In the genomic region with DNA sequence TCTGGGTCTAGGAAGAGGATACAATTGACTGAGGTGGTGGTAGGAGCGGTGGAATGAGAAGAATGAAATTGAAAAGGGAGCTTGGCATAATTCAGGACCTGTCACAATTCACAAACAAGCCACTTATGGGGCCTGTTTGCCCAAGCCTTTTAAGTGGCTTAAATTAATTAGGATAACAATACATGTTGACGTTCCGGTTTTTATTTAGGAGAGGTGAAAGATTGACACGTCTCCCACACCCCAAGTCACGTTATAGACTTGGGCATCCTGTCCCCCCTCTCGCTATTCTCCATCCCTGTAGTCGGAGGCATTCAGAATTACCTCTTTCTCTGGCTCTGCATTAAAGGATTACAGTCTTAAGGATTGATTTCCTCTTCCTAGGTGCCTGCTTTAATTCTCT, we compare ENCODE assay signal across 9 cellular contexts. TPM values are rescaled to one million over a fixed set of nuclear protein-coding genes. Genes with fewer than 3 reads are reported as not detected.
A peak's percentile ranks its signal among the peaks of the same experiment; 100 is the strongest.
DNase-seq lines count a peak whose midpoint lies in the region; ATAC-seq and TF ChIP-seq lines count a peak whose summit lies in the region.
"Had no signal": no experiment of that assay in that cellular context is flagged by ENCODE, and none has a peak within 500 bp of the region (broad histone marks: within the 10 kb centered on the region; RNA-seq: fewer than 3 reads in every experiment).

No MANE protein-coding gene starts in this region.

- ATAC-seq in activated naive CD8-positive, alpha-beta T cell treated with anti-CD3 and anti-CD28 coated beads, Interleukin-2, amount 50 U/mL, for 24 hours = no peak
- ATAC-seq in memory B cell (ENCODE audit: low read depth) (no peak), GM18517 (IDR thresholded peaks at IDR 0.05; ENCODE audit: unreplicated experiment) (no peak)

- H3K36me3 Mint-ChIP-seq in activated naive CD4-positive, alpha-beta T cell treated with anti-CD3 and anti-CD28 coated beads, Interleukin-2, amount 50 U/mL, for 24 hours = peaks cover 5% of the 10 kb centered on the region
- H3K36me3 Mint-ChIP-seq in activated naive CD8-positive, alpha-beta T cell treated with anti-CD3 and anti-CD28 coated beads, Interleukin-2, amount 50 U/mL, for 24 hours (ENCODE audit: low read depth) = no peaks in the 10 kb centered on the region
- H3K36me3 Mint-ChIP-seq in memory B cell = peaks cover 13% of the 10 kb centered on the region
- H3K36me3 Mint-ChIP-seq in type B pancreatic cell = peaks cover 5% of the 10 kb centered on the region

- DNase-seq in activated naive CD4-positive, alpha-beta T cell treated with Interleukin-2 at 50 U/mL for 16 hours = no peak
- no peak for DNase-seq in activated naive CD8-positive, alpha-beta T cell treated with anti-CD3 and anti-CD28 coated beads, Interleukin-2, amount 50 U/mL, for 24 hours
- DNase-seq in memory B cell (ENCODE audit: low spot score in 2 of 2) = no peak
- DNase-seq in type B pancreatic cell (ENCODE audit: extremely low spot score, unreplicated experiment) = no peak
- no peak for DNase-seq in stimulated activated CD4-positive, alpha-beta T cell treated with anti-CD3 and anti-CD28 coated beads, Interleukin-1b, Interleukin-23, amount 100 ng/mL, for 48 hours
- no peak for DNase-seq in Ammon's horn (ENCODE audit: low spot score)

- no peaks in the 10 kb centered on the region for H3K27me3 Mint-ChIP-seq in activated naive CD4-positive, alpha-beta T cell treated with anti-CD3 and anti-CD28 coated beads, Interleukin-2, amount 50 U/mL, for 24 hours
- H3K27me3 Mint-ChIP-seq in activated naive CD8-positive, alpha-beta T cell treated with anti-CD3 and anti-CD28 coated beads, Interleukin-2, amount 50 U/mL, for 24 hours = peaks cover 6% of the 10 kb centered on the region
- no peaks in the 10 kb centered on the region for H3K27me3 Mint-ChIP-seq in memory B cell
- peaks cover 15% of the 10 kb centered on the region for H3K27me3 Mint-ChIP-seq in type B pancreatic cell

- peak overlapping the region; percentile 96 for H3K27ac Mint-ChIP-seq in activated naive CD4-positive, alpha-beta T cell treated with anti-CD3 and anti-CD28 coated beads, Interleukin-2, amount 50 U/mL, for 24 hours
- peak overlapping the region; percentile 81 for H3K27ac Mint-ChIP-seq in activated naive CD8-positive, alpha-beta T cell treated with anti-CD3 and anti-CD28 coated beads, Interleukin-2, amount 50 U/mL, for 24 hours
- peak overlapping the region; percentile 73 for H3K27ac Mint-ChIP-seq in memory B cell
- H3K27ac Mint-ChIP-seq in type B pancreatic cell = peak overlapping the region; percentile 90

- peaks cover 27% of the 10 kb centered on the region for H3K4me1 Mint-ChIP-seq in activated naive CD4-positive, alpha-beta T cell treated with anti-CD3 and anti-CD28 coated beads, Interleukin-2, amount 50 U/mL, for 24 hours
- peaks cover 22% of the 10 kb centered on the region for H3K4me1 Mint-ChIP-seq in activated naive CD8-positive, alpha-beta T cell treated with anti-CD3 and anti-CD28 coated beads, Interleukin-2, amount 50 U/mL, for 24 hours
- H3K4me1 Mint-ChIP-seq in memory B cell (peaks cover 11% of the 10 kb centered on the region), type B pancreatic cell (ENCODE audit: unreplicated experiment) (peaks cover 12% of the 10 kb centered on the region)

- no peak for TF ChIP-seq CTCF in type B pancreatic cell (conservative IDR thresholded peaks at IDR 0.05)

- no peaks in the 10 kb centered on the region for H3K9me3 Mint-ChIP-seq in activated naive CD4-positive, alpha-beta T cell treated with anti-CD3 and anti-CD28 coated beads, Interleukin-2, amount 50 U/mL, for 24 hours
- no peaks in the 10 kb centered on the region for H3K9me3 Mint-ChIP-seq in activated naive CD8-positive, alpha-beta T cell treated with anti-CD3 and anti-CD28 coated beads, Interleukin-2, amount 50 U/mL, for 24 hours
- H3K9me3 Mint-ChIP-seq in memory B cell = no peaks in the 10 kb centered on the region
- no peaks in the 10 kb centered on the region for H3K9me3 Mint-ChIP-seq in type B pancreatic cell

- peak overlapping the region; percentile 97 for H3K4me3 Mint-ChIP-seq in activated naive CD4-positive, alpha-beta T cell treated with anti-CD3 and anti-CD28 coated beads, Interleukin-2, amount 50 U/mL, for 24 hours
- peak overlapping the region; percentile 89 for H3K4me3 Mint-ChIP-seq in activated naive CD8-positive, alpha-beta T cell treated with anti-CD3 and anti-CD28 coated beads, Interleukin-2, amount 50 U/mL, for 24 hours
- peak overlapping the region; percentile 88 for H3K4me3 Mint-ChIP-seq in memory B cell
- H3K4me3 Mint-ChIP-seq in type B pancreatic cell = peak overlapping the region; percentile 98

RNA-seq across cellular contexts. Expression of a gene that starts 1.0 kb away (rescaled TPM):
- total RNA-seq in type B pancreatic cell (ENCODE audit: low replicate concordance) = 66.2 and 86.7 TPM in 2 replicates

RNA-seq across cellular contexts. Expression of a gene that starts 23.6 kb away (rescaled TPM):
- total RNA-seq in type B pancreatic cell (ENCODE audit: low replicate concordance) = not detected in 2 replicates
- total RNA-seq: bronchial epithelial cell had no signal

RNA-seq across cellular contexts. Expression of a gene that starts 52.3 kb away (rescaled TPM):
- total RNA-seq in type B pancreatic cell (ENCODE audit: low replicate concordance) = 312 and 402 TPM in 2 replicates
